Comparison of ENCODE assay signal across 13 cellular contexts in the genomic region with DNA sequence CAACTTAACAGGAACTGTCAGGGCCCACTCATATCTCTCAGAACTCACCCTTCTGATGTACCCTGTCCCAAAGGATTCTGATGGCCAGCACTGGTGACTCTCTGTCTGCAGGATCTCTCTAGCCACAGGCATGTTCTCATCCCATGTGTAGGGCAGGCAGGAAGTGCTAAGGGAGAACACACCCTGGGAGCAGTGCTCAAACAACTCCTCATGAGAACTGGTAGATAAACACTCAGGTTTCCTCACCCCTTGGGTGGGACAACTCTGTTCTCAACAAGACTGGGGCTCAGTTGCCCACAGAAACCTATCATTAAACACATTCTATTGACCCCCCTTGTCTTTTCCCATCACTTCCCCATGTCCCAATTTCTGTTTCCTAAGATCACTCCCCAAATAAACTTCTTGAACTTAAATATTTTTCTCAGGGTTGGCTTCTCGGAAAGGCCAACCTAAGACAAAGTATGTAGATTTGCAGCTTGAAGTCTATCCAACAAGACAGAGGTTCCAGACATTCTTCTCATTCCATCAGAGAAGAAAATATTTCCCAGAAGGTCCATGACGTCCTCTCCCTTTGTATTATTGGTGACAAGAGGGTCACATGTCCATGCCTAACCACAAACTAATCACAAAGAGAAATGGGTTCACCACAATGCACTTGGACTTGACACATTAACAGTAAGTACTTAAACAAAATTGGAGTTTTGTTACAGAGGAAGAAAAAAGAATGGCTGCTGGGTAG.
A peak's percentile ranks its signal among the peaks of the same experiment; 100 is the strongest.
DNase-seq lines count a peak whose midpoint lies in the region; ATAC-seq and TF ChIP-seq lines count a peak whose summit lies in the region.
"Had no signal": no experiment of that assay in that cellular context is flagged by ENCODE, and none has a peak within 500 bp of the region (broad histone marks: within the 10 kb centered on the region; RNA-seq: fewer than 3 reads in every experiment).

No MANE protein-coding gene starts in this region.

- peaks cover 32% of the 10 kb centered on the region for H3K4me1 ChIP-seq in osteoblast (ENCODE audit: insufficient read depth, low read length)

- no peaks in the 10 kb centered on the region for H3K9me3 ChIP-seq in osteoblast (ENCODE audit: low read depth, low read length)
- H3K9me3 ChIP-seq: tibial nerve had no signal

- no peaks in the 10 kb centered on the region for H3K79me2 ChIP-seq in osteoblast (ENCODE audit: insufficient read depth, low read length)

- no peak for ATAC-seq in HG02852 (IDR thresholded peaks at IDR 0.05; ENCODE audit: unreplicated experiment)

- CTCF ChIA-PET in BJ (lab: Yijun Ruan, JAX): no interaction called here

- no peaks in the 10 kb centered on the region for H4K20me1 ChIP-seq in osteoblast (ENCODE audit: insufficient read depth, low read length)

- POLR2A ChIA-PET in BJ (lab: Charles Lee): no interaction called here

- peak overlapping the region; percentile 36 for H3K4me2 ChIP-seq in osteoblast (ENCODE audit: insufficient read depth, low read length)

- H3K4me3 ChIP-seq in BJ (ENCODE audit: low read depth, low read length) (no peak overlapping the region), epithelial cell of proximal tubule (ENCODE audit: low read depth, low read length) (no peak overlapping the region), osteoblast (ENCODE audit: insufficient read depth, low read length) (no peak overlapping the region)
- H3K4me3 ChIP-seq: tibial nerve had no signal

- H3K27ac ChIP-seq in osteoblast (ENCODE audit: low read depth, low read length): peak overlapping the region; percentile 88

- TF ChIP-seq CTCF in BJ (IDR thresholded peaks at IDR 0.05; ENCODE audit: insufficient read depth, low read depth, low read length) (no peak), epithelial cell of proximal tubule (conservative IDR thresholded peaks at IDR 0.05; ENCODE audit: low read depth, low read length) (no peak), osteoblast (IDR thresholded peaks at IDR 0.05; ENCODE audit: extremely low read depth, low read depth, low read length) (no peak)

- H3K27me3 ChIP-seq in BJ (ENCODE audit: control insufficient read depth, insufficient read depth, low read length) (no peaks in the 10 kb centered on the region), osteoblast (ENCODE audit: insufficient read depth, low read length) (no peaks in the 10 kb centered on the region)
- H3K27me3 ChIP-seq: tibial nerve had no signal

- DNase-seq in BJ (ENCODE audit: low read depth) (peak; percentile 95), M059J (ENCODE audit: low read depth) (peak; percentile 90), epithelial cell of proximal tubule (ENCODE audit: low read depth) (peak; percentile 75), osteoblast (ENCODE audit: insufficient read length, low spot score, missing footprints) (peak; percentile 77), mesenteric fat pad (ENCODE audit: low spot score) (no peak), COLO668 (lab: John Stamatoyannopoulos, UW; ENCODE audit: unreplicated experiment) (no peak), NCI-H2081 treated with DMSO at 0.1 percent for 48 hours (lab: John Stamatoyannopoulos, UW) (no peak)
- DNase-seq: Karpas-422, NCI-H510A, occipital lobe, SHP77 had no signal

- H2AFZ ChIP-seq in osteoblast (ENCODE audit: low read length): peak overlapping the region; percentile 53

- H3K36me3 ChIP-seq in BJ (ENCODE audit: control insufficient read depth, insufficient read depth, low read length): no peaks in the 10 kb centered on the region
- H3K36me3 ChIP-seq in osteoblast (ENCODE audit: insufficient read depth, low read length): no peaks in the 10 kb centered on the region
- H3K36me3 ChIP-seq: tibial nerve had no signal

Comparison
In these comparisons a context has a peak if more than half of its experiments do, and no peak if none do; other contexts are left out.
1. DNase-seq: peak in BJ (single experiment), M059J (single experiment), epithelial cell of proximal tubule (single experiment) and osteoblast (single experiment); none in mesenteric fat pad (single experiment), COLO668 (single experiment) and NCI-H2081 treated with DMSO at 0.1 percent for 48 hours (single experiment).